8 cellular contexts compared by ENCODE assay signal in genomic region chr10:89392974-89393373, GRCh38. TPM values are rescaled to one million over a fixed set of nuclear protein-coding genes. Genes with fewer than 3 reads are reported as not detected.
DNase-seq lines count a peak whose midpoint lies in the region; ATAC-seq and TF ChIP-seq lines count a peak whose summit lies in the region.

No MANE protein-coding gene starts in this region.

- CTCF ChIA-PET in activated CD4-positive, alpha-beta memory T cell treated with anti-CD3 and anti-CD28 coated beads, Interleukin-2, amount 10 ng/mL, durations not matched to agents 7 days and 5 days (lab: Charles Lee): interaction anchor here (0.6 to 2.3 kb wide), 5 partner anchors 21 to 814 kb away, joined by 3 to 19 read pairs (median 5); partner anchors contain the start of genes IFIT5 and KIF20B

- TF ChIP-seq CTCF in GM12865 (IDR thresholded peaks at IDR 0.05; ENCODE audit: insufficient read depth, low read depth, low read length, missing control alignments) (no peak), cardiac muscle cell (IDR thresholded peaks at IDR 0.05; ENCODE audit: low read depth, low read length) (no peak), GM10266 (IDR thresholded peaks at IDR 0.05; ENCODE audit: control insufficient read depth, insufficient read depth, low read depth, missing control alignments) (no peak)

- no peaks in the 10 kb centered on the region for H3K36me3 ChIP-seq in cardiac muscle cell

- H3K4me1 Mint-ChIP-seq in activated CD4-positive, alpha-beta memory T cell treated with anti-CD3 and anti-CD28 coated beads, Interleukin-2, amount 10 ng/mL, durations not matched to agents 7 days and 5 days: peaks cover 45% of the 10 kb centered on the region

- peak; percentile 28 for ATAC-seq in HG03108 (IDR thresholded peaks at IDR 0.05; ENCODE audit: unreplicated experiment)

- DNase-seq in GM12865 (ENCODE audit: low read depth) (peak; percentile 68), cardiac muscle cell (ENCODE audit: low read depth in 1 of 2, low spot score in 1 of 2) (peak; percentile 38 to 90), renal cortical epithelial cell (ENCODE audit: low read depth) (peak; percentile 94), GM10266 (ENCODE audit: extremely low spot score) (no peak), activated gamma-delta T cell (lab: John Stamatoyannopoulos, UW) (no peak), CD1c-positive myeloid dendritic cell (ENCODE audit: extremely low spot score) (no peak)
- DNase-seq in activated CD4-positive, alpha-beta memory T cell treated with anti-CD3 and anti-CD28 coated beads, Interleukin-2, amount 10 ng/mL, durations not matched to agents 7 days and 5 days: no peak

- no peaks in the 10 kb centered on the region for H3K27me3 Mint-ChIP-seq in activated CD4-positive, alpha-beta memory T cell treated with anti-CD3 and anti-CD28 coated beads, Interleukin-2, amount 10 ng/mL, durations not matched to agents 7 days and 5 days

- POLR2A ChIA-PET in activated CD4-positive, alpha-beta memory T cell treated with anti-CD3 and anti-CD28 coated beads, Interleukin-2, amount 10 ng/mL, durations not matched to agents 7 days and 5 days (lab: Charles Lee): interaction anchor here (0.6 to 2.4 kb wide), 13 partner anchors 20 to 1531 kb away, joined by 3 to 50 read pairs (median 7); partner anchors contain the start of genes IFIT2, IFIT3, IFIT5 and KIF20B

- H3K4me3 ChIP-seq in GM12865 (ENCODE audit: low read depth, low read length) (peak overlapping the region; percentile 53), cardiac muscle cell (peak overlapping the region; percentile 33)

- H3K27ac Mint-ChIP-seq in activated CD4-positive, alpha-beta memory T cell treated with anti-CD3 and anti-CD28 coated beads, Interleukin-2, amount 10 ng/mL, durations not matched to agents 7 days and 5 days: peak overlapping the region; percentile 90

- H3K27me3 ChIP-seq in cardiac muscle cell: no peaks in the 10 kb centered on the region

- H3K9me3 ChIP-seq in cardiac muscle cell (ENCODE audit: low read depth): no peaks in the 10 kb centered on the region

- peak overlapping the region; percentile 87 for H3K4me3 Mint-ChIP-seq in activated CD4-positive, alpha-beta memory T cell treated with anti-CD3 and anti-CD28 coated beads, Interleukin-2, amount 10 ng/mL, durations not matched to agents 7 days and 5 days

- peaks cover 24% of the 10 kb centered on the region for H3K4me1 ChIP-seq in cardiac muscle cell (ENCODE audit: low read depth)

- no peaks in the 10 kb centered on the region for H3K9me3 Mint-ChIP-seq in activated CD4-positive, alpha-beta memory T cell treated with anti-CD3 and anti-CD28 coated beads, Interleukin-2, amount 10 ng/mL, durations not matched to agents 7 days and 5 days

- peak overlapping the region; percentile 90 for H3K27ac ChIP-seq in cardiac muscle cell

- peaks cover 39% of the 10 kb centered on the region for H3K36me3 Mint-ChIP-seq in activated CD4-positive, alpha-beta memory T cell treated with anti-CD3 and anti-CD28 coated beads, Interleukin-2, amount 10 ng/mL, durations not matched to agents 7 days and 5 days (ENCODE audit: low read depth)

RNA-seq across cellular contexts. Expression of gene IFIT1, which starts 0.6 kb away (rescaled TPM):
- total RNA-seq in activated CD4-positive, alpha-beta memory T cell treated with anti-CD3 and anti-CD28 coated beads, Interleukin-2, amount 10 ng/mL, durations not matched to agents 7 days and 5 days: 10 to 100 TPM; 69.8 to 71.6 TPM
- total RNA-seq in cardiac muscle cell: 22.7 and 23.9 TPM in 2 replicates
- 24.4 and 32.8 TPM in 2 replicates for polyA plus RNA-seq in cardiac muscle cell
- 10.2 and 23.3 TPM in 2 replicates for total RNA-seq in renal cortical epithelial cell

RNA-seq across cellular contexts. Expression of gene IFIT1B, which starts 15.1 kb away (rescaled TPM):
- under 1 TPM in 1 of 2 experiments, not detected in 1; 0.15 TPM for total RNA-seq in activated CD4-positive, alpha-beta memory T cell treated with anti-CD3 and anti-CD28 coated beads, Interleukin-2, amount 10 ng/mL, durations not matched to agents 7 days and 5 days
- total RNA-seq in cardiac muscle cell (not detected in 2 replicates), renal cortical epithelial cell (not detected in 2 replicates)
- polyA plus RNA-seq in cardiac muscle cell: 0.31 and 0.99 TPM in 2 replicates

RNA-seq across cellular contexts. Expression of gene IFIT5, which starts 21.4 kb away (rescaled TPM):
- total RNA-seq in activated CD4-positive, alpha-beta memory T cell treated with anti-CD3 and anti-CD28 coated beads, Interleukin-2, amount 10 ng/mL, durations not matched to agents 7 days and 5 days: 10 to 100 TPM; 44.0 to 45.1 TPM
- total RNA-seq in cardiac muscle cell (4.4 and 4.8 TPM in 2 replicates), renal cortical epithelial cell (16.0 and 41.0 TPM in 2 replicates)
- polyA plus RNA-seq in cardiac muscle cell: 6.6 and 6.9 TPM in 2 replicates

Comparison
In these comparisons a context has a peak if more than half of its experiments do, and no peak if none do; other contexts are left out.
1. DNase-seq: peak in GM12865 (single experiment), cardiac muscle cell (2 of 2) and renal cortical epithelial cell (single experiment); none in activated CD4-positive, alpha-beta memory T cell treated with anti-CD3 and anti-CD28 coated beads, Interleukin-2, amount 10 ng/mL, durations not matched to agents 7 days and 5 days (single experiment), GM10266 (single experiment), activated gamma-delta T cell (single experiment) and CD1c-positive myeloid dendritic cell (single experiment).